Comparison of ENCODE assay signal across 19 cellular contexts in genomic region chr2:67652679-67653078, GRCh38.
DNase-seq lines count a peak whose midpoint lies in the region; ATAC-seq, FAIRE-seq and TF ChIP-seq lines count a peak whose summit lies in the region.
"Had no signal": no experiment of that assay in that cellular context is flagged by ENCODE, and none has a peak within 500 bp of the region (broad histone marks: within the 10 kb centered on the region; RNA-seq: fewer than 3 reads in every experiment).

No MANE protein-coding gene starts in this region.

- H2AFZ ChIP-seq in GM12878 (ENCODE audit: control insufficient read depth, low read depth, low read length): no peak overlapping the region

- WGBS in GM12878 (ENCODE audit: insufficient coverage, insufficient replicate concordance, low lambda C conversion rate, missing lambda C conversion rate): 0% methylated on average over 1 of the region's 1 CpG
- WGBS in right lobe of liver (ENCODE audit: insufficient coverage, low coverage, low lambda C conversion rate, missing lambda C conversion rate): 80% methylated on average over 1 of the region's 1 CpG
- 80 to 94% (median 88%) methylated on average over 1 of the region's 1 CpG for WGBS in adrenal gland, 4 donors
- 78 to 97% methylated on average over 1 of the region's 1 CpG for WGBS in body of pancreas, 2 donors

- in situ Hi-C loops in GM12878 (cut with MboI): no loop called here

- DNase-seq in GM12878 (ENCODE audit: low read depth, low spot score) (no peak), right lobe of liver (no peak), adrenal gland (no peak), body of pancreas (no peak)
- DNase-seq: ACHN, endodermal cell, GF-D8, KG1, left lung, NCI-H2029, NCI-H446 treated with DMSO at 0.1 percent for 48 hours, SK-N-SH, T1000 had no signal

- H3K4me2 ChIP-seq in GM12878 (ENCODE audit: control insufficient read depth, insufficient read depth): no peak overlapping the region
- H3K4me2 ChIP-seq: SK-N-SH had no signal

- TF ChIP-seq RAD21 in GM12878 (IDR thresholded peaks at IDR 0.05; ENCODE audit: insufficient read depth, low read depth, low read length): no peak

- TF ChIP-seq POLR2A in GM18505 (IDR thresholded peaks at IDR 0.05; ENCODE audit: borderline replicate concordance, extremely low read depth, insufficient read depth, insufficient read length): no peak
- no peak for TF ChIP-seq POLR2A in GM12878 (IDR thresholded peaks at IDR 0.05; ENCODE audit: low read depth, low read length)
- no peak for TF ChIP-seq POLR2A in right lobe of liver (IDR thresholded peaks at IDR 0.05)
- TF ChIP-seq POLR2A in adrenal gland (IDR thresholded peaks at IDR 0.05): no peak
- no peak for TF ChIP-seq POLR2A in body of pancreas (IDR thresholded peaks at IDR 0.05)

- H3K27ac ChIP-seq in GM12878 (ENCODE audit: control insufficient read depth, insufficient read depth) (no peak overlapping the region), right lobe of liver (no peak overlapping the region), adrenal gland (no peak overlapping the region), body of pancreas (no peak overlapping the region)
- H3K27ac ChIP-seq: left lung had no signal

- peak; percentile 96 for ATAC-seq in GM18505 (IDR thresholded peaks at IDR 0.05; ENCODE audit: unreplicated experiment)
- peak; percentile 67 for ATAC-seq in GM21423 (IDR thresholded peaks at IDR 0.05; ENCODE audit: unreplicated experiment)
- peak; percentile 61 for ATAC-seq in HG03025 (IDR thresholded peaks at IDR 0.05; ENCODE audit: low FRiP score, unreplicated experiment)
- ATAC-seq in GM12878: peak; percentile 63
- no peak for ATAC-seq in right lobe of liver
- ATAC-seq in body of pancreas: no peak
- ATAC-seq in HG03095 (IDR thresholded peaks at IDR 0.05; ENCODE audit: unreplicated experiment): no peak
- ATAC-seq: left lung had no signal

- H3K27me3 ChIP-seq in GM12878 (replicated peaks in 1 of 2; ENCODE audit: control insufficient read depth in 2 of 2, insufficient read depth in 2 of 2, low read length in 1 of 2) (no peaks in the 10 kb centered on the region), right lobe of liver (no peaks in the 10 kb centered on the region), adrenal gland (no peaks in the 10 kb centered on the region), body of pancreas (no peaks in the 10 kb centered on the region)
- H3K27me3 ChIP-seq: left lung had no signal

- H3K36me3 ChIP-seq in GM12878 (ENCODE audit: control insufficient read depth in 2 of 2, insufficient read depth in 2 of 2, low read length in 1 of 2): no peaks in the 10 kb centered on the region
- H3K36me3 ChIP-seq in right lobe of liver: no peaks in the 10 kb centered on the region
- no peaks in the 10 kb centered on the region for H3K36me3 ChIP-seq in adrenal gland (replicated peaks in 1 of 2)
- H3K36me3 ChIP-seq in body of pancreas (replicated peaks in 1 of 2; ENCODE audit: insufficient read depth in 1 of 2, low read depth in 2 of 2): no peaks in the 10 kb centered on the region
- H3K36me3 ChIP-seq: left lung had no signal

- no TSS peak for BruUV-seq in GM12878 (replicated peaks; lab: Mats Ljungman, UMichigan)

- no peaks in the 10 kb centered on the region for H3K79me2 ChIP-seq in GM12878 (ENCODE audit: control insufficient read depth, insufficient read depth, low read length)

- POLR2A ChIA-PET in GM12878 (lab: Charles Lee): no interaction called here

- TF ChIP-seq CTCF in GM12878 (IDR thresholded peaks at IDR 0.05 in 2 of 3, conservative IDR thresholded peaks at IDR 0.05 in 1 of 3; ENCODE audit: control insufficient read depth in 2 of 3, extremely low read depth in 1 of 3, insufficient read depth in 1 of 3, low read depth in 3 of 3, low read length in 3 of 3): no peak
- no peak for TF ChIP-seq CTCF in right lobe of liver (IDR thresholded peaks at IDR 0.05)
- TF ChIP-seq CTCF in adrenal gland (IDR thresholded peaks at IDR 0.05): no peak
- TF ChIP-seq CTCF in body of pancreas (IDR thresholded peaks at IDR 0.05): no peak

- no peaks in the 10 kb centered on the region for H4K20me1 ChIP-seq in GM12878 (ENCODE audit: control insufficient read depth, insufficient read depth)

- no peak overlapping the region for H3K4me3 ChIP-seq in GM12878
- H3K4me3 ChIP-seq in right lobe of liver: no peak overlapping the region
- no peak overlapping the region for H3K4me3 ChIP-seq in adrenal gland
- H3K4me3 ChIP-seq in body of pancreas: no peak overlapping the region
- H3K4me3 ChIP-seq: left lung had no signal

- no peak for FAIRE-seq in GM12878 (lab: Jason Lieb, UNC)
- FAIRE-seq: colon, RCC 7860 had no signal

- TF ChIP-seq EP300 in GM12878 (IDR thresholded peaks at IDR 0.05; ENCODE audit: borderline replicate concordance in 1 of 2, control insufficient read depth in 1 of 2, low read depth in 2 of 2, low read length in 2 of 2): no peak

- CTCF ChIA-PET in GM12878 (lab: Yijun Ruan, JAX): no interaction called here

- intact Hi-C loops in GM12878 (cut with micrococcal nuclease; ENCODE audit: unreplicated experiment) (no loop called here), right lobe of liver (cut with DNase I) (no loop called here), adrenal gland (cut with DNase I) (no loop called here), body of pancreas (cut with DNase I) (no loop called here)

- H3K4me1 ChIP-seq in GM12878 (ENCODE audit: control insufficient read depth, insufficient read depth, low read length) (no peaks in the 10 kb centered on the region), right lobe of liver (no peaks in the 10 kb centered on the region), adrenal gland (replicated peaks in 1 of 2) (peaks cover 0 to 30% of the 10 kb centered on the region in 2 donors), body of pancreas (peaks cover 27% of the 10 kb centered on the region)

- H3K9me3 ChIP-seq in GM12878 (replicated peaks; ENCODE audit: control insufficient read depth, insufficient read depth, low read length): no peaks in the 10 kb centered on the region
- no peaks in the 10 kb centered on the region for H3K9me3 ChIP-seq in right lobe of liver
- H3K9me3 ChIP-seq in adrenal gland (replicated peaks in 1 of 3): no peaks in the 10 kb centered on the region
- no peaks in the 10 kb centered on the region for H3K9me3 ChIP-seq in body of pancreas
- H3K9me3 ChIP-seq: left lung, SK-N-SH had no signal

- SMC1A ChIA-PET in GM12878 (lab: Charles Lee; ENCODE audit: uncharacterized antibody, unreplicated experiment): no interaction called here

- RAD21 ChIA-PET in GM12878 (lab: Charles Lee; ENCODE audit: unreplicated experiment): no interaction called here

- no peak overlapping the region for H3K9ac ChIP-seq in GM12878 (ENCODE audit: control insufficient read depth, insufficient read depth, low read length)
- H3K9ac ChIP-seq: SK-N-SH had no signal

TF ChIP-seq in GM12878, 131 proteins besides CTCF, POLR2A, EP300 and RAD21:
- no peak for TF ChIP-seq SMAD1 (IDR thresholded peaks at IDR 0.05; ENCODE audit: low read depth, partially characterized antibody)
- peak; percentile 44; the same call in 1 of the 2 replicates for TF ChIP-seq SPI1 (IDR thresholded peaks at IDR 0.05; ENCODE audit: borderline replicate concordance, insufficient read depth, low read depth, low read length)
- no peak for TF ChIP-seq ZBTB11 (CRISPR knock-in tag; IDR thresholded peaks at IDR 0.05)
- no peak for TF ChIP-seq JUND (IDR thresholded peaks at IDR 0.05; ENCODE audit: low read depth, low read length)

Comparison
In these comparisons a context has a peak if more than half of its experiments do, and no peak if none do; other contexts are left out.
1. ATAC-seq: peak in GM18505 (single experiment), GM21423 (single experiment), HG03025 (single experiment) and GM12878 (single experiment); none in right lobe of liver (0 of 4), body of pancreas (single experiment) and HG03095 (single experiment).